ENCODE assay signal across 29 cellular contexts in genomic region chr9:17470449-17470848, GRCh38.
"Had no signal": no experiment of that assay in that cellular context is flagged by ENCODE, and none has a peak within 500 bp of the region (broad histone marks: within the 10 kb centered on the region; RNA-seq: fewer than 3 reads in every experiment).

No MANE protein-coding gene starts in this region.

- ATAC-seq: activated CD4-positive, CD25-positive, alpha-beta regulatory T cell treated with anti-CD3 and anti-CD28 coated beads, Interleukin-2, amount 50 U/mL, for 24 hours; activated CD8-positive, alpha-beta T cell treated with anti-CD3 and anti-CD28 coated beads for 36 hours; activated T-cell treated with anti-CD3 and anti-CD28 coated beads, Interleukin-2, amount 50 U/mL, for 4 hours; activated T-helper 17 cell treated with anti-CD3 and anti-CD28 coated beads, Interleukin-2, amount 50 U/mL, for 72 hours; esophagus mucosa; foreskin keratinocyte; gastrocnemius medialis; heart left ventricle had no signal

- DNase-seq: activated B cell treated with CpG ODN at 0.5 μM for 24 hours; activated CD4-positive, alpha-beta T cell treated with anti-CD3 and anti-CD28 coated beads for 48 hours; activated CD4-positive, alpha-beta T cell treated with anti-CD3 and anti-CD28 coated beads, Interleukin-2, amount 50 U/mL, for 1 hour; activated CD4-positive, alpha-beta T cell treated with anti-CD3 and anti-CD28 coated beads, Interleukin-2, amount 50 U/mL, for 48 hours; activated CD8-positive, alpha-beta memory T cell treated with anti-CD3 and anti-CD28 coated beads for 24 hours; activated CD8-positive, alpha-beta T cell treated with anti-CD3 and anti-CD28 coated beads for 36 hours; activated effector memory CD4-positive, alpha-beta T cell treated with Interleukin-2 at 50 U/mL for 16 hours; activated gamma-delta T cell treated with Interleukin-2 at 50 U/mL for 16 hours; activated naive CD4-positive, alpha-beta T cell treated with anti-CD3 and anti-CD28 coated beads, Interleukin-2, amount 50 U/mL, for 16 hours; activated naive CD4-positive, alpha-beta T cell treated with Interleukin-2 at 50 U/mL for 16 hours; activated T-cell treated with anti-CD3 and anti-CD28 coated beads, Interleukin-2, amount 50 U/mL, for 4 hours; amniotic stem cell; anterior cingulate cortex; brain microvascular endothelial cell; dorsolateral prefrontal cortex; effector memory CD4-positive, alpha-beta T cell; endodermal cell; foreskin keratinocyte; gastrocnemius medialis; glutamatergic neuron; heart left ventricle; T1000; WERI-Rb-1 had no signal

- H3K9me3 ChIP-seq: gastrocnemius medialis, heart left ventricle had no signal

- H3K4me1 ChIP-seq: foreskin keratinocyte, gastrocnemius medialis, heart left ventricle had no signal

- FAIRE-seq: astrocyte, bronchial epithelial cell had no signal

- H3K27me3 ChIP-seq: brain microvascular endothelial cell, dorsolateral prefrontal cortex, foreskin keratinocyte, gastrocnemius medialis, heart left ventricle had no signal

- H3K27ac ChIP-seq: brain microvascular endothelial cell, coronary artery, dorsolateral prefrontal cortex, foreskin keratinocyte, gastrocnemius medialis, heart left ventricle, WERI-Rb-1 had no signal

- H3K4me3 ChIP-seq: coronary artery, dorsolateral prefrontal cortex, gastrocnemius medialis, heart left ventricle had no signal

- H3K36me3 ChIP-seq: brain microvascular endothelial cell, gastrocnemius medialis, WERI-Rb-1 had no signal
